Comparison of ENCODE assay signal across 5 cellular contexts in genomic region chr6:78438135-78438534, GRCh38.
"Had no signal": no experiment of that assay in that cellular context is flagged by ENCODE, and none has a peak within 500 bp of the region (broad histone marks: within the 10 kb centered on the region; RNA-seq: fewer than 3 reads in every experiment).

No MANE protein-coding gene starts in this region.

- DNase-seq: KBM-7, KG1 had no signal

- H3K4me2 ChIP-seq: KMS-11 had no signal

- H3K9ac ChIP-seq: KMS-11 had no signal

- H3K27ac ChIP-seq: HL-60, KMS-11 had no signal

- FAIRE-seq: HTR-8/SVneo had no signal
